1 cellular context compared by ENCODE assay signal in genomic region chr15:88925651-88926050, GRCh38. TPM values are rescaled to one million over a fixed set of nuclear protein-coding genes. Genes with fewer than 3 reads are reported as not detected.
"Had no signal": no experiment of that assay in that cellular context is flagged by ENCODE, and none has a peak within 500 bp of the region (broad histone marks: within the 10 kb centered on the region; RNA-seq: fewer than 3 reads in every experiment).

No MANE protein-coding gene starts in this region.

RNA-seq across cellular contexts. Expression of gene HAPLN3, which starts 30.3 kb away (rescaled TPM):
- total RNA-seq: HepG2 had no signal
